ENCODE assay signal across 19 cellular contexts in the genomic region with DNA sequence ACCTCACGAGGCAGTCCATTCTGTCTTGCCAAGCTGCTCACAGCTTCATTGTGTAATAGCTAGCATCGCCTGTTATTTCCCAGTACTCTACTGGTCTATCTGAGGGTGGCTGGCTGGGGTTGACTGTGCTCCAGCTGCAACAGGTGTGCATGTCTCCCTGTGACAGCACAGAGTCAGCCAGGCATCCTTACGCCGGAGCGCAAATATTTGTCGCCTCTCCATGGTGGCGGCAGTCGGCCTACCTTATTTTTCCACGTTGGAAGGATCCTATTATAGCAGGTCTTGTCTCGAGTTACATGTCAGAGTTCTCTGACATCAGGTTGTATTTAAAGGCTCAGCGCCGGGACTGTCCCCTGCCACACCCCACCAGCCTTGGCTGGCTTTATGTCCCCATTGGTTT.
DNase-seq lines count a peak whose midpoint lies in the region; ATAC-seq, FAIRE-seq and TF ChIP-seq lines count a peak whose summit lies in the region.
"Had no signal": no experiment of that assay in that cellular context is flagged by ENCODE, and none has a peak within 500 bp of the region (broad histone marks: within the 10 kb centered on the region; RNA-seq: fewer than 3 reads in every experiment).

No MANE protein-coding gene starts in this region.

- FAIRE-seq in urothelium cell line (lab: Jason Lieb, UNC), result peak; percentile 37
- FAIRE-seq: GM12878, H1, HepG2 had no signal

- H3K9me3 ChIP-seq in right atrium auricular region, result peaks cover 0 to 11% of the 10 kb centered on the region in 2 donors
- H3K9me3 ChIP-seq in right cardiac atrium (ENCODE audit: control insufficient read depth, low read length), result no peaks in the 10 kb centered on the region
- no peaks in the 10 kb centered on the region for H3K9me3 ChIP-seq in psoas muscle

- H3K36me3 ChIP-seq in right atrium auricular region (no peaks in the 10 kb centered on the region), psoas muscle (ENCODE audit: insufficient read depth in 1 of 2, low read depth in 1 of 2) (no peaks in the 10 kb centered on the region)
- H3K36me3 ChIP-seq: BLaER1 treated with 17β-estradiol and CSF1 and Interleukin-3, amounts not matched to agents 10 nM and 100 nM had no signal

- no peak overlapping the region for H3K27ac ChIP-seq in right atrium auricular region
- H3K27ac ChIP-seq in right cardiac atrium (ENCODE audit: low read length), result no peak overlapping the region
- peak overlapping the region; percentile 67 for H3K27ac ChIP-seq in psoas muscle
- H3K27ac ChIP-seq: BLaER1 treated with 17β-estradiol and CSF1 and Interleukin-3, amounts not matched to agents 10 nM and 100 nM had no signal

- TF ChIP-seq CTCF in right atrium auricular region (IDR thresholded peaks at IDR 0.05), result no peak
- no peak for TF ChIP-seq CTCF in psoas muscle (IDR thresholded peaks at IDR 0.05)

- no peak for ATAC-seq in right cardiac atrium
- no peak for ATAC-seq in left lobe of liver
- ATAC-seq in psoas muscle, result peak; percentile 94 to 96 (median 94)
- ATAC-seq in left colon, result no peak
- ATAC-seq: CD8-positive, alpha-beta T cell; GM12878; HepG2 had no signal

- DNase-seq in right atrium auricular region (ENCODE audit: low spot score) (peak; percentile 52), right cardiac atrium (no peak), left lobe of liver (ENCODE audit: low spot score) (peak; percentile 33), psoas muscle (peak; percentile 73 to 88), urothelium cell line (ENCODE audit: low spot score) (no peak), NOMO-1 (lab: John Stamatoyannopoulos, UW; ENCODE audit: unreplicated experiment in 2 of 2) (no peak), anterior cingulate cortex (lab: John Stamatoyannopoulos, UW) (no peak), left colon (no peak)
- DNase-seq: Calu3; CD8-positive, alpha-beta T cell; DMS 273 treated with DMSO at 0.1 percent for 48 hours; DMS53; DND-41; EL; H9 had no signal

- H3K4me1 ChIP-seq in right atrium auricular region (peaks cover 0 to 23% of the 10 kb centered on the region in 2 donors), right cardiac atrium (ENCODE audit: control insufficient read depth, insufficient read depth, low read length) (peaks cover 4% of the 10 kb centered on the region), psoas muscle (peaks cover 29% of the 10 kb centered on the region)
- H3K4me1 ChIP-seq: BLaER1 treated with 17β-estradiol and CSF1 and Interleukin-3, amounts not matched to agents 10 nM and 100 nM had no signal

- H3K27me3 ChIP-seq in right atrium auricular region, result no peaks in the 10 kb centered on the region
- no peaks in the 10 kb centered on the region for H3K27me3 ChIP-seq in right cardiac atrium (ENCODE audit: control insufficient read depth, insufficient read depth)
- peaks cover 0 to 2% (median 0%) of the 10 kb centered on the region in 3 donors for H3K27me3 ChIP-seq in psoas muscle (ENCODE audit: insufficient read depth in 3 of 3, low read length in 2 of 3)

- intact Hi-C loops in right cardiac atrium (cut with DNase I), result no loop called here
- intact Hi-C loops in psoas muscle (cut with DNase I), result loop anchor here in 1 of 2 donors (10.0 kb wide), 1 partner anchor 304 kb away; the partner anchor contains the start of gene TLE3
- intact Hi-C loops in left colon (cut with DNase I, micrococcal nuclease), result no loop called here

- WGBS in right cardiac atrium, result 91% methylated on average over 12 of the region's 12 CpGs
- WGBS in psoas muscle, 3 donors, result 26 to 39% (median 31%) methylated on average over 12 of the region's 12 CpGs

- H3K4me3 ChIP-seq in right atrium auricular region, result no peak overlapping the region
- H3K4me3 ChIP-seq in right cardiac atrium (ENCODE audit: low read length), result no peak overlapping the region
- H3K4me3 ChIP-seq in psoas muscle, result no peak overlapping the region
- H3K4me3 ChIP-seq: BLaER1 treated with 17β-estradiol and CSF1 and Interleukin-3, amounts not matched to agents 10 nM and 100 nM; GM12878 had no signal

Comparison
In these comparisons a context has a peak if more than half of its experiments do, and no peak if none do; other contexts are left out.
1. DNase-seq: peak in right atrium auricular region (single experiment), left lobe of liver (single experiment) and psoas muscle (2 of 2); none in right cardiac atrium (0 of 3), urothelium cell line (single experiment), NOMO-1 (0 of 2), anterior cingulate cortex (0 of 58) and left colon (0 of 2).
2. ATAC-seq: peak in psoas muscle (4 of 4); none in right cardiac atrium (0 of 2), left lobe of liver (single experiment) and left colon (single experiment).